ENCODE assay signal across 9 cellular contexts in genomic region chr2:130873700-130874346, GRCh38. TPM values are rescaled to one million over a fixed set of nuclear protein-coding genes. Genes with fewer than 3 reads are reported as not detected.
DNase-seq lines count a peak whose midpoint lies in the region; ATAC-seq and TF ChIP-seq lines count a peak whose summit lies in the region.
"Had no signal": no experiment of that assay in that cellular context is flagged by ENCODE, and none has a peak within 500 bp of the region (broad histone marks: within the 10 kb centered on the region; RNA-seq: fewer than 3 reads in every experiment).

No MANE protein-coding gene starts in this region.

- no peak overlapping the region for H3K4me3 Mint-ChIP-seq in CD4-positive, alpha-beta memory T cell
- no peak overlapping the region for H3K4me3 Mint-ChIP-seq in natural killer cell

- no peaks in the 10 kb centered on the region for H3K36me3 Mint-ChIP-seq in CD4-positive, alpha-beta memory T cell
- no peaks in the 10 kb centered on the region for H3K36me3 Mint-ChIP-seq in natural killer cell

- peak overlapping the region; percentile 35; the same call in 1 of the 2 replicates for H3K9ac ChIP-seq in OCI-LY3 (ENCODE audit: low read length)

- WGBS in esophagus squamous epithelium, 2 donors: 35 to 47% methylated on average over 7 to 9 of the region's 9 CpGs

- no peak overlapping the region for H3K4me3 ChIP-seq in CD4-positive, alpha-beta memory T cell (ENCODE audit: low read length in 2 of 2)
- peak overlapping the region; percentile 66 for H3K4me3 ChIP-seq in OCI-LY3 (ENCODE audit: low read length)
- H3K4me3 ChIP-seq in esophagus squamous epithelium: no peak overlapping the region

- H3K9me3 ChIP-seq in CD4-positive, alpha-beta memory T cell (ENCODE audit: control insufficient read depth in 1 of 2, low read length in 2 of 2): no peaks in the 10 kb centered on the region
- no peaks in the 10 kb centered on the region for H3K9me3 ChIP-seq in OCI-LY3 (ENCODE audit: insufficient read depth, low read length)
- peaks cover 0 to 7% (median 0%) of the 10 kb centered on the region in 3 donors for H3K9me3 ChIP-seq in esophagus squamous epithelium

- H3K79me2 ChIP-seq in OCI-LY3 (ENCODE audit: low read length): no peaks in the 10 kb centered on the region

- peak; percentile 78 for TF ChIP-seq CTCF in OCI-LY3 (IDR thresholded peaks at IDR 0.05; ENCODE audit: low read depth, low read length)
- peak; percentile 38 to 72 (median 60) for TF ChIP-seq CTCF in esophagus squamous epithelium (IDR thresholded peaks at IDR 0.05)
- TF ChIP-seq CTCF in natural killer cell (IDR thresholded peaks at IDR 0.05): peak; percentile 58

- H3K27me3 ChIP-seq in CD4-positive, alpha-beta memory T cell (ENCODE audit: insufficient read depth, low read length): no peaks in the 10 kb centered on the region
- H3K27me3 ChIP-seq in OCI-LY3 (ENCODE audit: low read depth, low read length) (no peaks in the 10 kb centered on the region), esophagus squamous epithelium (no peaks in the 10 kb centered on the region)

- no peak for TF ChIP-seq POLR2A in esophagus squamous epithelium (IDR thresholded peaks at IDR 0.05)

- no peaks in the 10 kb centered on the region for H3K4me1 Mint-ChIP-seq in CD4-positive, alpha-beta memory T cell
- peaks cover 8 to 13% of the 10 kb centered on the region in 2 donors for H3K4me1 Mint-ChIP-seq in natural killer cell

- H3K4me2 ChIP-seq in OCI-LY3 (ENCODE audit: low read length): peak overlapping the region; percentile 78

- no peak overlapping the region for H3K27ac ChIP-seq in CD4-positive, alpha-beta memory T cell (ENCODE audit: low read depth, low read length)
- H3K27ac ChIP-seq in OCI-LY3 (ENCODE audit: low read length) (no peak overlapping the region), esophagus squamous epithelium (peak overlapping the region in 1 of 4 donors; percentile 48)

- intact Hi-C loops in CD4-positive, alpha-beta memory T cell (cut with micrococcal nuclease): loop anchor here (1.0 kb wide), 3 partner anchors 46 to 77 kb away; no protein-coding TSS in a partner anchor
- intact Hi-C loops in esophagus squamous epithelium (cut with DNase I) (loop anchor here (5.0 kb wide), 1 partner anchor 77 kb away; no protein-coding TSS in a partner anchor), natural killer cell (cut with micrococcal nuclease) (loop anchor here (1.0 kb wide), 1 partner anchor 76 kb away; no protein-coding TSS in a partner anchor)

- ATAC-seq in GM19395 (IDR thresholded peaks at IDR 0.05; ENCODE audit: unreplicated experiment) (peak; percentile 92), HG03520 (IDR thresholded peaks at IDR 0.05; ENCODE audit: unreplicated experiment) (peak; percentile 86), natural killer cell (peak in 2 of 3 donors; percentile 83 to 85)

- no peaks in the 10 kb centered on the region for H4K20me1 ChIP-seq in OCI-LY3 (ENCODE audit: insufficient read depth, low read length)

- H3K27ac Mint-ChIP-seq in CD4-positive, alpha-beta memory T cell: no peak overlapping the region
- no peak overlapping the region for H3K27ac Mint-ChIP-seq in natural killer cell

- peaks cover 5 to 7% of the 10 kb centered on the region in 2 donors for H3K27me3 Mint-ChIP-seq in CD4-positive, alpha-beta memory T cell
- H3K27me3 Mint-ChIP-seq in natural killer cell (ENCODE audit: low read depth in 2 of 2): peaks cover 14 to 41% of the 10 kb centered on the region in 2 donors

- H3K9me3 Mint-ChIP-seq in CD4-positive, alpha-beta memory T cell: no peaks in the 10 kb centered on the region
- H3K9me3 Mint-ChIP-seq in natural killer cell: no peaks in the 10 kb centered on the region

- CTCF ChIA-PET in CD4-positive, alpha-beta memory T cell (lab: Charles Lee; ENCODE audit: partially characterized antibody): interaction anchor here (0.6 to 10.8 kb wide), 21 partner anchors 8 to 937 kb away, joined by 3 to 318 read pairs (median 4); partner anchors contain the start of gene GPR148

- POLR2A ChIA-PET in CD4-positive, alpha-beta memory T cell (lab: Charles Lee; ENCODE audit: partially characterized antibody): interaction anchor here (1.0 to 1.7 kb wide), 2 partner anchors 49 to 76 kb away, joined by 3 to 23 read pairs; no protein-coding TSS in a partner anchor

- H3K4me1 ChIP-seq in CD4-positive, alpha-beta memory T cell (ENCODE audit: insufficient read depth, low read length): no peaks in the 10 kb centered on the region
- H3K4me1 ChIP-seq in OCI-LY3 (ENCODE audit: low read length) (peaks cover 9% of the 10 kb centered on the region), esophagus squamous epithelium (peaks cover 0 to 55% (median 13%) of the 10 kb centered on the region in 3 donors)

- peak overlapping the region; percentile 92 for H2AFZ ChIP-seq in OCI-LY3 (ENCODE audit: low read depth, low read length)

- DNase-seq in CD4-positive, alpha-beta memory T cell: peak; percentile 55 to 67 (median 63)
- DNase-seq in activated T-cell treated with anti-CD3 and anti-CD28 coated beads for 4 hours (peak; percentile 65), esophagus squamous epithelium (lab: John Stamatoyannopoulos, UW) (no peak), natural killer cell (peak; percentile 56)
- peak in 5 of 6 experiments; percentile 25 to 51 (median 36) for DNase-seq in stimulated activated naive CD4-positive, alpha-beta T cell (lab: John Stamatoyannopoulos, UW)

- H3K36me3 ChIP-seq in CD4-positive, alpha-beta memory T cell (ENCODE audit: insufficient read depth, low read length): no peaks in the 10 kb centered on the region
- H3K36me3 ChIP-seq in OCI-LY3 (replicated peaks; ENCODE audit: low read depth, low read length): no peaks in the 10 kb centered on the region
- H3K36me3 ChIP-seq in esophagus squamous epithelium: no peaks in the 10 kb centered on the region

RNA-seq across cellular contexts. Expression of gene ARHGEF4, which starts 37.1 kb away (rescaled TPM):
- total RNA-seq in CD4-positive, alpha-beta memory T cell: 1 to 10 TPM; 2.5 to 2.6 TPM
- 1 to 10 TPM; 1.4 to 1.7 TPM for polyA plus RNA-seq in CD4-positive, alpha-beta memory T cell
- 10 to 100 TPM; 52.8 to 82.4 (median 73.3) TPM for total RNA-seq in esophagus squamous epithelium
- total RNA-seq in natural killer cell: under 1 TPM in 1 of 3 donors, not detected in 2; 0.11 TPM
- total RNA-seq: T-helper 2 cell treated with Interferon-gamma antibody and Interleukin-4, amounts not matched to agents 100 ng/mL and 5 ng/mL, for 36 hours had no signal

Comparison
In these comparisons a context has a peak if more than half of its experiments do, and no peak if none do; other contexts are left out.
1. RNA of gene ARHGEF4, which starts 37.1 kb away (total RNA-seq): 52.8 to 82.4 TPM in esophagus squamous epithelium; 2.5 to 2.6 TPM in CD4-positive, alpha-beta memory T cell and 0.11 TPM in natural killer cell; every median in the first group is over 10 times any median in the second.
2. Peak in every context shown above with its lines, with median percentiles within 50 percentile points of each other: ATAC-seq and CTCF ChIP-seq.